23 cellular contexts compared by ENCODE assay signal in genomic region chr4:82517043-82517442, GRCh38. TPM values are rescaled to one million over a fixed set of nuclear protein-coding genes. Genes with fewer than 3 reads are reported as not detected.
DNase-seq lines count a peak whose midpoint lies in the region; ATAC-seq and TF ChIP-seq lines count a peak whose summit lies in the region.
"Had no signal": no experiment of that assay in that cellular context is flagged by ENCODE, and none has a peak within 500 bp of the region (broad histone marks: within the 10 kb centered on the region; RNA-seq: fewer than 3 reads in every experiment).

No MANE protein-coding gene starts in this region.

- WGBS in IMR-90 (ENCODE audit: extremely low coverage in 2 of 2, insufficient read length in 1 of 2), 2 experiments: no CpG with 5 or more reads among the region's 2 CpGs

- H3K27me3 ChIP-seq in ACC112 (ENCODE audit: insufficient read depth, low read length): no peaks in the 10 kb centered on the region
- H3K27me3 ChIP-seq in IMR-90 (ENCODE audit: control insufficient read depth, insufficient read depth, low read length): peaks cover 10% of the 10 kb centered on the region
- no peaks in the 10 kb centered on the region for H3K27me3 ChIP-seq in layer of hippocampus (ENCODE audit: control insufficient read depth, insufficient read depth, low read length)
- H3K27me3 ChIP-seq in MG63: no peaks in the 10 kb centered on the region
- H3K27me3 ChIP-seq: cardiac muscle cell had no signal

- no peak for TF ChIP-seq RAD21 in IMR-90 (IDR thresholded peaks at IDR 0.05; ENCODE audit: low read length)

- H3K23ac ChIP-seq in IMR-90 (ENCODE audit: low read depth, low read length): 0 out of 2 replicates have a peak overlapping the region, but pooled peaks have one; percentile 67

- no peak overlapping the region for H2AK5ac ChIP-seq in IMR-90 (ENCODE audit: low read depth, low read length)

- H3K79me1 ChIP-seq in IMR-90 (ENCODE audit: low read depth in 1 of 2, low read length in 2 of 2): no peaks in the 10 kb centered on the region

- H4K20me1 ChIP-seq in IMR-90 (ENCODE audit: insufficient read depth, low read length): no peaks in the 10 kb centered on the region

- TF ChIP-seq POLR2A in IMR-90 (IDR thresholded peaks at IDR 0.05; ENCODE audit: low read depth, low read length): no peak

- POLR2A ChIA-PET in IMR-90 (lab: Charles Lee; ENCODE audit: unreplicated experiment): no interaction called here

- H4K5ac ChIP-seq in IMR-90 (ENCODE audit: low read depth, low read length): no peak overlapping the region; the same call in 1 of the 2 replicates

- no peak for TF ChIP-seq CTCF in IMR-90 (conservative IDR thresholded peaks at IDR 0.05; ENCODE audit: low read depth, low read length)

- H3K4me1 ChIP-seq in ACC112 (ENCODE audit: control insufficient read depth, insufficient read depth, low read length, unreplicated experiment) (peaks cover 39% of the 10 kb centered on the region), IMR-90 (ENCODE audit: control insufficient read depth, insufficient read depth, low read length) (peaks cover 9% of the 10 kb centered on the region)
- H3K4me1 ChIP-seq: prostate gland had no signal

- H2BK5ac ChIP-seq in IMR-90 (ENCODE audit: low read depth, low read length, poor library complexity, severe bottlenecking): no peak overlapping the region

- intact Hi-C loops in IMR-90 (cut with micrococcal nuclease): no loop called here

- peak overlapping the region; percentile 45; the same call in 1 of the 2 replicates for H3K4me2 ChIP-seq in IMR-90 (ENCODE audit: low read depth, low read length)
- H3K4me2 ChIP-seq: PC-9 had no signal

- 0 out of 2 replicates have a peak overlapping the region, but pooled peaks have one; percentile 61 for H3K14ac ChIP-seq in IMR-90 (replicated peaks; ENCODE audit: low read depth, low read length)

- ATAC-seq in IMR-90 (ENCODE audit: low read depth): peak; percentile 61
- no peak for ATAC-seq in HG03159 (IDR thresholded peaks at IDR 0.05; ENCODE audit: unreplicated experiment)
- no peak for ATAC-seq in HG03469 (IDR thresholded peaks at IDR 0.05; ENCODE audit: unreplicated experiment)
- ATAC-seq: activated naive CD4-positive, alpha-beta T cell treated with anti-CD3 and anti-CD28 coated beads, Interleukin-2, amount 50 U/mL, for 72 hours; activated T-cell treated with anti-CD3 and anti-CD28 coated beads, Interleukin-2, amount 50 U/mL, for 72 hours; K562 had no signal

- no peak overlapping the region for H3K4me3 ChIP-seq in ACC112 (ENCODE audit: low read depth, low read length)
- no peak overlapping the region for H3K4me3 ChIP-seq in IMR-90 (ENCODE audit: insufficient read depth, low read depth, low read length)
- H3K4me3 ChIP-seq in MG63: no peak overlapping the region
- H3K4me3 ChIP-seq: cardiac muscle cell, K562, PC-9, prostate gland had no signal

- H3K9me3 ChIP-seq in IMR-90 (ENCODE audit: control insufficient read depth, insufficient read depth, low read length) (no peaks in the 10 kb centered on the region), MG63 (no peaks in the 10 kb centered on the region)
- H3K9me3 ChIP-seq: prostate gland had no signal

- dilution Hi-C loops in IMR-90 (cut with HindIII; ENCODE audit: low sequenced_read_pairs, unreplicated experiment): no loop called here

- BruUV-seq in IMR-90 (replicated peaks; lab: Mats Ljungman, UMichigan): no TSS peak

- H3K27ac ChIP-seq in ACC112 (ENCODE audit: low read depth, low read length) (peak overlapping the region; percentile 11; the same call in 1 of the 2 replicates), IMR-90 (ENCODE audit: insufficient read depth, low read length) (no peak overlapping the region), caudate nucleus (ENCODE audit: low read depth, low read length) (peak overlapping the region; percentile 98), layer of hippocampus (ENCODE audit: low read depth, low read length) (peak overlapping the region; percentile 91)
- H3K27ac ChIP-seq: cardiac muscle cell, HL-60, PC-9, prostate gland had no signal

- H3K79me2 ChIP-seq in ACC112 (ENCODE audit: control insufficient read depth, insufficient read depth, low read length, unreplicated experiment): no peaks in the 10 kb centered on the region

- in situ Hi-C loops in IMR-90 (cut with MboI; ENCODE audit: low sequenced_read_pairs): no loop called here

- CTCF ChIA-PET in IMR-90 (lab: Yijun Ruan, JAX): interaction anchor here (1.3 kb wide), 1 partner anchor 16 kb away, joined by 3 read pairs; no protein-coding TSS in a partner anchor

- no peak overlapping the region for H3K4ac ChIP-seq in IMR-90 (ENCODE audit: low read depth, low read length)

- no peak overlapping the region; the same call in 1 of the 2 replicates for H4K91ac ChIP-seq in IMR-90 (ENCODE audit: insufficient read depth, low read depth, low read length)

- H2BK120ac ChIP-seq in IMR-90 (ENCODE audit: low read depth, low read length): 0 out of 2 replicates have a peak overlapping the region, but pooled peaks have one; percentile 1

- no peak overlapping the region for H3K9ac ChIP-seq in IMR-90 (ENCODE audit: low read depth, low read length)

- no peak overlapping the region for H2AK9ac ChIP-seq in IMR-90 (replicated peaks; ENCODE audit: low read depth, low read length, poor library complexity)

- 0 out of 2 replicates have a peak overlapping the region, but pooled peaks have one; percentile 33 for H3K18ac ChIP-seq in IMR-90 (ENCODE audit: low read depth, low read length)

- DNase-seq in IMR-90 (peak; percentile 61), caudate nucleus (lab: John Stamatoyannopoulos, UW) (no peak), MG63 (no peak), NCI-H1105 (lab: John Stamatoyannopoulos, UW) (no peak)
- DNase-seq: ACHN; activated B cell treated with CpG ODN at 0.5 μM for 24 hours; activated CD8-positive, alpha-beta memory T cell treated with anti-CD3 and anti-CD28 coated beads for 24 hours; activated T-cell treated with anti-CD3 and anti-CD28 coated beads, Interleukin-2, amount 50 U/mL, for 72 hours; CD4-positive, alpha-beta T cell; DMS79; H7; NCI-H1092; NCI-H69; PC-9 had no signal

- no peak overlapping the region for H2BK20ac ChIP-seq in IMR-90 (ENCODE audit: low read depth, low read length)

- H3K9me1 ChIP-seq in IMR-90 (ENCODE audit: insufficient read depth, low read length): 0 out of 2 replicates have a peak, but pooled peaks cover 2% of the 10 kb centered on the region

- H3K36me3 ChIP-seq in ACC112 (ENCODE audit: insufficient read depth, low read length) (no peaks in the 10 kb centered on the region), IMR-90 (ENCODE audit: control insufficient read depth, insufficient read depth, low read length) (no peaks in the 10 kb centered on the region), MG63 (no peaks in the 10 kb centered on the region)
- H3K36me3 ChIP-seq: cardiac muscle cell, prostate gland had no signal

- no peak overlapping the region for H2BK15ac ChIP-seq in IMR-90 (ENCODE audit: low read depth, low read length)

- H4K8ac ChIP-seq in IMR-90 (ENCODE audit: low read depth in 2 of 2, low read length in 2 of 2): peak overlapping the region in 1 of 2 experiments; percentile 54; a peak in 1 of 4 replicates

- H2AFZ ChIP-seq in ACC112 (ENCODE audit: low read length, unreplicated experiment): no peak overlapping the region
- no peak overlapping the region for H2AFZ ChIP-seq in IMR-90 (replicated peaks; ENCODE audit: low read length, poor library complexity)
- H2AFZ ChIP-seq: PC-9 had no signal

- H3K56ac ChIP-seq in IMR-90 (ENCODE audit: extremely low read depth, insufficient read depth, low read length): no peak overlapping the region

TF ChIP-seq in IMR-90, 13 proteins besides CTCF, POLR2A, EP300 and RAD21:
- no peak for TF ChIP-seq ELK1 (IDR thresholded peaks at IDR 0.05; ENCODE audit: borderline replicate concordance, low read depth, low read length)
- no peak for TF ChIP-seq RFX5 (IDR thresholded peaks at IDR 0.05; ENCODE audit: low read depth, low read length)
- no peak for TF ChIP-seq RCOR1 (IDR thresholded peaks at IDR 0.05; ENCODE audit: insufficient replicate concordance, low read length)
- TF ChIP-seq USF2 (IDR thresholded peaks at IDR 0.05; ENCODE audit: low read depth, low read length): no peak

RNA-seq across cellular contexts. Expression of gene TMEM150C, which starts 44.7 kb away (rescaled TPM):
- total RNA-seq in IMR-90 (2012; rRNA removed): under 0.01 and 0.36 TPM in 2 replicates
- 0.09 and 0.10 TPM in 2 replicates for polyA plus RNA-seq in IMR-90 (2012; rRNA removed)
- 0.03 TPM in 2 replicates for polyA plus RNA-seq in IMR-90 (2012; cell fraction: cytosol; rRNA removed)
- 0.02 and 0.03 TPM in 2 replicates for polyA plus RNA-seq in IMR-90 (2012; cell fraction: nucleus; rRNA removed; ENCODE audit: low replicate concordance)
- 0.57 and 0.76 TPM in 2 replicates for total RNA-seq in MG63 (2014; rRNA removed; shearing (Covaris generic); ENCODE audit: low replicate concordance)
- total RNA-seq: activated B cell treated with CpG ODN at 0.5 μM for 24 hours; activated naive CD4-positive, alpha-beta T cell treated with anti-CD3 and anti-CD28 coated beads, Interleukin-2, amount 50 U/mL, for 72 hours; CD4-positive, alpha-beta T cell had no signal
- polyA plus RNA-seq: K562 had no signal
